In the genomic region with DNA sequence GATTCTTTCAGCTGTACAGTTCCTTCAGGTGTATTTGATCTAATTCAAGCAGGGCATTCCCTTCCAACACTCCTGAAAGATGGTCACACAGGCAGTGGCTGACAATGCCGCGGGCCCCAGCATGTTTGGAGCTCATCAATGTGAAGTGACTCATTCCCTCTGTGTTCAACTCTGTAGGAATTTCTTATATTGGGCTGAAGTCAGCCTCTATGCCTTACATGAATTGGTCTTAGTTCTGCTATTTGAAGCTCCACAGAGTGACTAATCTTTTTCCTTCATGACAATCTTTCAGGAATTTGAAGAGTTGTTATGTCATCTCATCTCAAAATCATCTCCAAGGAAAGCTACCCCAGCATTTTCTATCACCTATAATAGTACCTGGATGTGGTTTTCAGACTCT, we compare ENCODE assay signal across 16 cellular contexts.
DNase-seq lines count a peak whose midpoint lies in the region; ATAC-seq and TF ChIP-seq lines count a peak whose summit lies in the region.
"Had no signal": no experiment of that assay in that cellular context is flagged by ENCODE, and none has a peak within 500 bp of the region (broad histone marks: within the 10 kb centered on the region; RNA-seq: fewer than 3 reads in every experiment).

No MANE protein-coding gene starts in this region.

- no peak overlapping the region for H3K4me3 ChIP-seq in trophoblast cell (ENCODE audit: low read depth, low read length)
- no peak overlapping the region for H3K4me3 ChIP-seq in body of pancreas
- H3K4me3 ChIP-seq: heart left ventricle, K562, left ventricle myocardium inferior, neural progenitor cell, right lobe of liver, stomach had no signal

- H3K4ac ChIP-seq in trophoblast cell (ENCODE audit: low read depth, low read length), result no peak overlapping the region

- H3K9me3 ChIP-seq in trophoblast cell (ENCODE audit: insufficient read depth, low read depth, low read length), result no peaks in the 10 kb centered on the region
- H3K9me3 ChIP-seq in body of pancreas, result no peaks in the 10 kb centered on the region
- H3K9me3 ChIP-seq: right lobe of liver, stomach had no signal

- no peak overlapping the region for H3K14ac ChIP-seq in trophoblast cell (ENCODE audit: low read length)

- DNase-seq in ELR (ENCODE audit: low read depth) (peak; percentile 87), RKO (ENCODE audit: low spot score) (peak; percentile 64), trophoblast cell (peak; percentile 95), body of pancreas (no peak), KBM-7 (no peak)
- DNase-seq in stimulated activated CD4-positive, alpha-beta T cell treated with anti-CD3 and anti-CD28 coated beads, Interleukin-2, amount 100 ng/mL, for 48 hours, result no peak
- DNase-seq: activated naive CD8-positive, alpha-beta T cell treated with anti-CD3 and anti-CD28 coated beads, Interleukin-2, amount 10 ng/mL, durations not matched to agents 7 days and 5 days; CD8-positive, alpha-beta T cell had no signal

- H4K8ac ChIP-seq in trophoblast cell (ENCODE audit: low read depth, low read length), result no peak overlapping the region

- H3K36me3 ChIP-seq in trophoblast cell (ENCODE audit: control insufficient read depth in 1 of 2, insufficient read depth in 2 of 2, low read length in 2 of 2) (no peaks in the 10 kb centered on the region), body of pancreas (replicated peaks in 1 of 2; ENCODE audit: insufficient read depth in 1 of 2, low read depth in 2 of 2) (no peaks in the 10 kb centered on the region)
- H3K36me3 ChIP-seq: heart left ventricle, left ventricle myocardium inferior, neural progenitor cell, right lobe of liver, stomach had no signal

- no peak overlapping the region for H3K9ac ChIP-seq in trophoblast cell (ENCODE audit: low read length)
- H3K9ac ChIP-seq: neural progenitor cell had no signal

- H4K12ac ChIP-seq in trophoblast cell (ENCODE audit: low read depth, low read length), result no peak overlapping the region

- H2BK12ac ChIP-seq in trophoblast cell (ENCODE audit: low read length), result no peak overlapping the region

- H3K23ac ChIP-seq in trophoblast cell (ENCODE audit: low read length), result no peak overlapping the region

- in situ Hi-C loops in KBM-7 (cut with MboI; ENCODE audit: low pct_unique_long_range_greater_than_20kb, low sequenced_read_pairs), result no loop called here

- H3K4me1 ChIP-seq in trophoblast cell (ENCODE audit: control insufficient read depth in 1 of 2, insufficient read depth in 2 of 2, low read length in 2 of 2) (no peaks in the 10 kb centered on the region), body of pancreas (peaks cover 11% of the 10 kb centered on the region)
- H3K4me1 ChIP-seq: neural progenitor cell had no signal

- no peak for TF ChIP-seq POLR2A in body of pancreas (IDR thresholded peaks at IDR 0.05)

- H3K27me3 ChIP-seq in trophoblast cell (ENCODE audit: insufficient read depth, low read length) (no peaks in the 10 kb centered on the region), body of pancreas (no peaks in the 10 kb centered on the region)
- H3K27me3 ChIP-seq: heart left ventricle, neural progenitor cell, right lobe of liver had no signal

- no peak overlapping the region for H4K91ac ChIP-seq in trophoblast cell (ENCODE audit: low read depth, low read length)

- no peak overlapping the region for H3K4me2 ChIP-seq in trophoblast cell (ENCODE audit: low read length)
- H3K4me2 ChIP-seq: neural progenitor cell had no signal

- H3K18ac ChIP-seq in trophoblast cell (ENCODE audit: low read length), result no peak overlapping the region

- no peak overlapping the region for H2AFZ ChIP-seq in trophoblast cell (ENCODE audit: insufficient read depth, low read length, poor library complexity)
- H2AFZ ChIP-seq: neural progenitor cell had no signal

- H3K27ac ChIP-seq in trophoblast cell (ENCODE audit: low read depth, low read length) (no peak overlapping the region), body of pancreas (no peak overlapping the region)
- H3K27ac ChIP-seq: heart left ventricle, left ventricle myocardium inferior, neural progenitor cell, right lobe of liver, stomach had no signal

- peak; percentile 74 for ATAC-seq in esophagus mucosa
- no peak for ATAC-seq in HG03378 (IDR thresholded peaks at IDR 0.05; ENCODE audit: unreplicated experiment)
- ATAC-seq in body of pancreas, result no peak
- ATAC-seq: CD8-positive, alpha-beta T cell had no signal

- intact Hi-C loops in body of pancreas (cut with DNase I), result no loop called here

- no CpG with 5 or more reads among the region's 2 CpGs for WGBS in trophoblast cell (ENCODE audit: extremely low coverage, insufficient coverage, insufficient read length)
- 95 to 100% methylated on average over 2 of the region's 2 CpGs for WGBS in body of pancreas, 2 donors

- no peak overlapping the region for H2BK120ac ChIP-seq in trophoblast cell (ENCODE audit: insufficient read depth, low read length, poor library complexity)

- no peak for TF ChIP-seq CTCF in body of pancreas (IDR thresholded peaks at IDR 0.05)

- no peak overlapping the region for H2AK5ac ChIP-seq in trophoblast cell (ENCODE audit: low read length)

- H2BK5ac ChIP-seq in trophoblast cell (ENCODE audit: low read depth, low read length, poor library complexity), result no peak overlapping the region

- H3K79me2 ChIP-seq in trophoblast cell (ENCODE audit: control insufficient read depth, insufficient read depth, low read length, poor library complexity), result no peaks in the 10 kb centered on the region

- no peaks in the 10 kb centered on the region for H3K79me1 ChIP-seq in trophoblast cell (ENCODE audit: low read length)

Comparison
In these comparisons a context has a peak if more than half of its experiments do, and no peak if none do; other contexts are left out.
1. DNase-seq: peak in ELR (single experiment), RKO (single experiment) and trophoblast cell (2 of 2); none in body of pancreas (0 of 4), stimulated activated CD4-positive, alpha-beta T cell treated with anti-CD3 and anti-CD28 coated beads, Interleukin-2, amount 100 ng/mL, for 48 hours (0 of 2) and KBM-7 (single experiment).